ENCODE assay signal across 1 cellular context in genomic region chr17:30588798-30589247, GRCh38.
TF ChIP-seq lines count a peak whose summit lies in the region.

No MANE protein-coding gene starts in this region.

TF ChIP-seq in HepG2, 621 proteins besides CTCF, POLR2A, EP300 and RAD21 (continued from another document and continues in another):
- TF ChIP-seq ZNF710 (CRISPR knock-in tag; IDR thresholded peaks at IDR 0.05; ENCODE audit: borderline replicate concordance): peak; percentile 39; the same call in 1 of the 2 replicates
- TF ChIP-seq ZNF230 (CRISPR knock-in tag; IDR thresholded peaks at IDR 0.05): peak; percentile 82; the same call in 1 of the 2 replicates
- 0 out of 2 replicates have a peak, but pooled peaks have one; percentile 37 for TF ChIP-seq ZNF121 (CRISPR knock-in tag; IDR thresholded peaks at IDR 0.05)
- peak; percentile 55 for TF ChIP-seq ZBTB20 (CRISPR knock-in tag; IDR thresholded peaks at IDR 0.05; ENCODE audit: borderline replicate concordance, low read depth)
- TF ChIP-seq ONECUT2 (CRISPR knock-in tag; IDR thresholded peaks at IDR 0.05): peak; percentile 96
- 0 out of 2 replicates have a peak, but pooled peaks have one; percentile 70 for TF ChIP-seq ZNF557 (CRISPR knock-in tag; IDR thresholded peaks at IDR 0.05)
- peak; percentile 68; the same call in 1 of the 2 replicates for TF ChIP-seq ZNF430 (CRISPR knock-in tag; IDR thresholded peaks at IDR 0.05)
- TF ChIP-seq IKZF4 (CRISPR knock-in tag; IDR thresholded peaks at IDR 0.05; ENCODE audit: borderline replicate concordance, low read depth, not compliant biosample characterization): no peak
- TF ChIP-seq ZNF281 (CRISPR knock-in tag; IDR thresholded peaks at IDR 0.05; ENCODE audit: borderline replicate concordance): peak; percentile 48; the same call in 1 of the 2 replicates
- no peak for TF ChIP-seq SOX6 (IDR thresholded peaks at IDR 0.05)
- peak; percentile 99 for TF ChIP-seq SOX6 (CRISPR knock-in tag; IDR thresholded peaks at IDR 0.05)
- peak; percentile 33; the same call in 1 of the 2 replicates for TF ChIP-seq BCL6 (CRISPR knock-in tag; IDR thresholded peaks at IDR 0.05)
- 0 out of 2 replicates have a peak, but pooled peaks have one; percentile 41 for TF ChIP-seq GATAD1 (CRISPR knock-in tag; IDR thresholded peaks at IDR 0.05)
- peak; percentile 62; the same call in 1 of the 2 replicates for TF ChIP-seq ZNF124 (CRISPR knock-in tag; IDR thresholded peaks at IDR 0.05)
- peak; percentile 48; the same call in 1 of the 2 replicates for TF ChIP-seq ZNF749 (CRISPR knock-in tag; IDR thresholded peaks at IDR 0.05; ENCODE audit: borderline replicate concordance)
- peak; percentile 85 for TF ChIP-seq HDAC1 (CRISPR knock-in tag; IDR thresholded peaks at IDR 0.05)
- TF ChIP-seq GABPB1 (CRISPR knock-in tag; IDR thresholded peaks at IDR 0.05): peak; percentile 22; the same call in 1 of the 2 replicates
- peak; percentile 72; the same call in 1 of the 2 replicates for TF ChIP-seq NFAT5 (CRISPR knock-in tag; IDR thresholded peaks at IDR 0.05)
- TF ChIP-seq ATF6 (CRISPR knock-in tag; conservative IDR thresholded peaks at IDR 0.05): 0 out of 2 replicates have a peak, but pooled peaks have one; percentile 37
- no peak for TF ChIP-seq ELF1 (CRISPR knock-in tag; IDR thresholded peaks at IDR 0.05)
- no peak for TF ChIP-seq FOXA1 (IDR thresholded peaks at IDR 0.05)
- TF ChIP-seq FOXA1 (CRISPR knock-in tag; IDR thresholded peaks at IDR 0.05): peak; percentile 57
- TF ChIP-seq ARNTL (CRISPR knock-in tag; IDR thresholded peaks at IDR 0.05): peak; percentile 90; the same call in 1 of the 2 replicates
- TF ChIP-seq SAP130 (CRISPR knock-in tag; IDR thresholded peaks at IDR 0.05; ENCODE audit: low read depth): peak; percentile 81
- no peak for TF ChIP-seq MAFG (CRISPR knock-in tag; IDR thresholded peaks at IDR 0.05)
- peak; percentile 36; the same call in 1 of the 2 replicates for TF ChIP-seq ZBTB26 (CRISPR knock-in tag; IDR thresholded peaks at IDR 0.05; ENCODE audit: borderline replicate concordance)
- TF ChIP-seq FOXP1 (IDR thresholded peaks at IDR 0.05): 0 out of 2 replicates have a peak, but pooled peaks have one; percentile 29
- TF ChIP-seq FOXP1 (CRISPR knock-in tag; IDR thresholded peaks at IDR 0.05): peak; percentile 88
- no peak for TF ChIP-seq ZNF274 (CRISPR knock-in tag; IDR thresholded peaks at IDR 0.05)
- TF ChIP-seq ZNF788 (CRISPR knock-in tag; IDR thresholded peaks at IDR 0.05; ENCODE audit: borderline replicate concordance): peak; percentile 60; the same call in 1 of the 2 replicates
- peak; percentile 56; the same call in 1 of the 2 replicates for TF ChIP-seq DMAP1 (CRISPR knock-in tag; IDR thresholded peaks at IDR 0.05)
- peak; percentile 100 for TF ChIP-seq TFE3 (CRISPR knock-in tag; IDR thresholded peaks at IDR 0.05)
- TF ChIP-seq PATZ1 (CRISPR knock-in tag; IDR thresholded peaks at IDR 0.05): peak; percentile 55
- TF ChIP-seq ZNF784 (CRISPR knock-in tag; IDR thresholded peaks at IDR 0.05; ENCODE audit: borderline replicate concordance): peak; percentile 53; the same call in 1 of the 2 replicates
- peak; percentile 98 for TF ChIP-seq NR2F6 (IDR thresholded peaks at IDR 0.05)
- peak; percentile 96 for TF ChIP-seq NR2F6 (CRISPR knock-in tag; IDR thresholded peaks at IDR 0.05)
- peak; percentile 52; the same call in 1 of the 2 replicates for TF ChIP-seq ZNF746 (CRISPR knock-in tag; IDR thresholded peaks at IDR 0.05)
- TF ChIP-seq ZNF883 (CRISPR knock-in tag; IDR thresholded peaks at IDR 0.05; ENCODE audit: not compliant biosample characterization): no peak
- TF ChIP-seq ZNF616 (CRISPR knock-in tag; IDR thresholded peaks at IDR 0.05; ENCODE audit: low read depth): no peak
- TF ChIP-seq ZFX (CRISPR knock-in tag; IDR thresholded peaks at IDR 0.05; ENCODE audit: low read depth): peak; percentile 65
- TF ChIP-seq EEA1 (CRISPR knock-in tag; IDR thresholded peaks at IDR 0.05; ENCODE audit: borderline replicate concordance): no peak
- TF ChIP-seq ZMAT3 (CRISPR knock-in tag; conservative IDR thresholded peaks at IDR 0.05): peak; percentile 44; the same call in 1 of the 2 replicates
- TF ChIP-seq PHF21A (CRISPR knock-in tag; IDR thresholded peaks at IDR 0.05): peak; percentile 88
- TF ChIP-seq ZMYM3 (CRISPR knock-in tag; IDR thresholded peaks at IDR 0.05): peak; percentile 76
- TF ChIP-seq CBFB (CRISPR knock-in tag; IDR thresholded peaks at IDR 0.05): 0 out of 2 replicates have a peak, but pooled peaks have one; percentile 47
- TF ChIP-seq FOXK1 (CRISPR knock-in tag; IDR thresholded peaks at IDR 0.05; ENCODE audit: borderline replicate concordance, low read depth): peak; percentile 72
- peak; percentile 83 for TF ChIP-seq NCOA2 (CRISPR knock-in tag; IDR thresholded peaks at IDR 0.05)
- peak; percentile 40; the same call in 1 of the 2 replicates for TF ChIP-seq ZNF652 (CRISPR knock-in tag; IDR thresholded peaks at IDR 0.05; ENCODE audit: borderline replicate concordance, low read depth)
